ENCODE assay signal across 9 cellular contexts in the genomic region with DNA sequence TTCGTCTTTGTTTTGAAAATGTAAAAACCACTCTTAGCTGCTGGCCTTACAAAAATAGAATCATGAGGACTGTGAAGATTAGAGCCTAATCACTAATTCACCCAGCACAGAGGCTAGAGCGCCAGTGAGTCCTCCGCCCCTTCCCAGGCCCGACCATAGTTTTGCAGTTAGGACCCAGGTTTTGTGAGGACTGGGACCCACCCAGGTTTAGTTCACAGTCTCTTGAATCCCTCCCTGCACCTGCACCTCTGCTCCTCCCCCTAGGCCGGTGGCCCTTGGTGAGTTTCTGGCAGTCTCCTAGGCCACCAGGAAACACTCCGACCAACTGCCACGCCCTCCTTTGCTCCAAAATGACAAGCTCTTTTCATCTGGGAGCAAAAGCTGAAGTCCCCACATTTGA.
A peak's percentile ranks its signal among the peaks of the same experiment; 100 is the strongest.
DNase-seq lines count a peak whose midpoint lies in the region; TF ChIP-seq lines count a peak whose summit lies in the region.
"Had no signal": no experiment of that assay in that cellular context is flagged by ENCODE, and none has a peak within 500 bp of the region (broad histone marks: within the 10 kb centered on the region; RNA-seq: fewer than 3 reads in every experiment).

No MANE protein-coding gene starts in this region.

- H3K36me3 ChIP-seq in skeletal muscle tissue (ENCODE audit: control insufficient read depth in 3 of 3, insufficient read depth in 3 of 3, low read length in 3 of 3): peaks cover 0 to 4% (median 3%) of the 10 kb centered on the region in 3 donors
- H3K36me3 ChIP-seq: neutrophil had no signal

- no peak overlapping the region for H2BK5ac ChIP-seq in H9 (ENCODE audit: insufficient read length, low read length)

- peaks cover 14% of the 10 kb centered on the region for H3K23me2 ChIP-seq in H9 (ENCODE audit: insufficient read length, low read depth, low read length, poor library complexity, severe bottlenecking)

- H3T11ph ChIP-seq in H9 (ENCODE audit: low read length): no peak overlapping the region

- H2BK12ac ChIP-seq in H9 (ENCODE audit: insufficient read length, low read depth, low read length): no peak overlapping the region

- peak; percentile 17 for DNase-seq in activated CD4-positive, alpha-beta T cell treated with anti-CD3 and anti-CD28 coated beads for 48 hours
- DNase-seq in activated CD4-positive, alpha-beta T cell treated with anti-CD3 and anti-CD28 coated beads for 4 hours: no peak
- DNase-seq in H9: peak; percentile 51
- DNase-seq in NCI-H2171 treated with DMSO at 0.1 percent for 48 hours (lab: John Stamatoyannopoulos, UW): peak; percentile 56
- DNase-seq in astrocyte of the cerebellum (ENCODE audit: low read depth): no peak
- DNase-seq in 8988T: no peak

- WGBS in H9 (ENCODE audit: extremely low coverage, insufficient read length, low lambda C conversion rate): no CpG with 5 or more reads among the region's 7 CpGs

- in situ Hi-C loops in astrocyte of the cerebellum (cut with HindIII; ENCODE audit: low sequenced_read_pairs): no loop called here

- H3K9me3 ChIP-seq in H9 (ENCODE audit: control insufficient read depth, low read depth, low read length): no peaks in the 10 kb centered on the region
- H3K9me3 ChIP-seq in iPS-18c (ENCODE audit: control insufficient read depth, insufficient read depth, low read length): no peaks in the 10 kb centered on the region
- no peaks in the 10 kb centered on the region for H3K9me3 ChIP-seq in skeletal muscle tissue (ENCODE audit: control insufficient read depth in 3 of 3, low read length in 3 of 3)
- H3K9me3 ChIP-seq: neutrophil had no signal

- TF ChIP-seq CTCF in H9 (conservative IDR thresholded peaks at IDR 0.05): no peak
- TF ChIP-seq CTCF in astrocyte of the cerebellum (IDR thresholded peaks at IDR 0.05; ENCODE audit: low read depth, low read length, missing control alignments): no peak

- H4K8ac ChIP-seq in H9 (replicated peaks; ENCODE audit: insufficient read length, low read depth, low read length): no peak overlapping the region

- H3K27me3 ChIP-seq in H9 (ENCODE audit: insufficient read depth, low read length): no peaks in the 10 kb centered on the region
- H3K27me3 ChIP-seq in skeletal muscle tissue (ENCODE audit: control insufficient read depth in 3 of 3, insufficient read depth in 3 of 3, low read length in 3 of 3): no peaks in the 10 kb centered on the region

- no peak overlapping the region for H3K18ac ChIP-seq in H9 (ENCODE audit: insufficient read length, low read depth, low read length)

- H3K56ac ChIP-seq in H9 (ENCODE audit: insufficient read length, low read depth, low read length): no peak overlapping the region

- no peak overlapping the region for H3K14ac ChIP-seq in H9 (ENCODE audit: insufficient read depth, low read length)

- no peak overlapping the region for H3K9ac ChIP-seq in H9 (ENCODE audit: extremely low read depth, insufficient read length, low read length)
- H3K9ac ChIP-seq in skeletal muscle tissue (ENCODE audit: low read depth in 1 of 3, low read length in 3 of 3): peak overlapping the region; percentile 72 to 86 (median 83)

- peaks cover 12% of the 10 kb centered on the region for H3K27me3 Mint-ChIP-seq in H9 (ENCODE audit: low read depth)

- H2AK5ac ChIP-seq in H9 (ENCODE audit: insufficient read length, low read length): no peak overlapping the region

- no peaks in the 10 kb centered on the region for H3K36me3 Mint-ChIP-seq in H9 (ENCODE audit: insufficient read depth in 1 of 3, low read depth in 3 of 3)

- H3K4me3 Mint-ChIP-seq in H9: peak overlapping the region; percentile 86 to 87

- H3K4me1 Mint-ChIP-seq in H9: peaks cover 7 to 11% of the 10 kb centered on the region in 2 experiments

- no peak overlapping the region for H4K91ac ChIP-seq in H9 (ENCODE audit: insufficient read length, low read depth, low read length)

- no peak overlapping the region for H3K4ac ChIP-seq in H9 (ENCODE audit: low read depth, low read length)

- no peak overlapping the region for H2BK15ac ChIP-seq in H9 (ENCODE audit: low read depth, low read length)

- no peaks in the 10 kb centered on the region for H3K79me2 ChIP-seq in H9 (ENCODE audit: insufficient read depth, low read length)

- H4K5ac ChIP-seq in H9 (ENCODE audit: insufficient read length, low read depth, low read length): no peak overlapping the region

- no peak overlapping the region for H2BK120ac ChIP-seq in H9 (ENCODE audit: low read depth, low read length, poor library complexity, severe bottlenecking)

- no peak overlapping the region for H3K27ac Mint-ChIP-seq in H9

- H2AFZ ChIP-seq in H9 (ENCODE audit: low read length): peak overlapping the region; percentile 83

- H3K79me1 ChIP-seq in H9 (ENCODE audit: insufficient read depth, low read depth, low read length, poor library complexity, severe bottlenecking): no peaks in the 10 kb centered on the region

- H3K4me2 ChIP-seq in H9 (ENCODE audit: insufficient read depth, insufficient read length, low read length): peak overlapping the region; percentile 100

- no peaks in the 10 kb centered on the region for H4K20me1 ChIP-seq in H9 (ENCODE audit: control insufficient read depth, insufficient read depth, insufficient read length)

- no peak overlapping the region for H3K23ac ChIP-seq in H9 (ENCODE audit: insufficient read length, low read depth, low read length)

- H2BK20ac ChIP-seq in H9 (ENCODE audit: low read depth, low read length, poor library complexity, severe bottlenecking): no peak overlapping the region

- H3K27ac ChIP-seq in H9 (ENCODE audit: insufficient read length, low read depth, low read length): no peak overlapping the region
- H3K27ac ChIP-seq in skeletal muscle tissue (ENCODE audit: low read depth, low read length): no peak overlapping the region
- H3K27ac ChIP-seq: neutrophil had no signal

- H3K4me3 ChIP-seq in astrocyte of the cerebellum (ENCODE audit: low read depth, low read length) (peak overlapping the region; percentile 95), iPS-18c (ENCODE audit: insufficient read depth, low read depth, low read length) (peak overlapping the region; percentile 77; the same call in 1 of the 2 replicates), skeletal muscle tissue (ENCODE audit: low read length in 3 of 3) (peak overlapping the region; percentile 82 to 90 (median 86))

- H3K4me1 ChIP-seq in H9 (ENCODE audit: insufficient read depth, low read length) (no peaks in the 10 kb centered on the region), skeletal muscle tissue (ENCODE audit: control insufficient read depth in 3 of 3, insufficient read depth in 3 of 3, low read length in 3 of 3) (peaks cover 6 to 9% (median 9%) of the 10 kb centered on the region in 3 donors)

- no peaks in the 10 kb centered on the region; a peak in 1 of 5 replicates for H3K9me3 Mint-ChIP-seq in H9

Comparison
In these comparisons a context has a peak if more than half of its experiments do, and no peak if none do; other contexts are left out.
1. DNase-seq: peak in activated CD4-positive, alpha-beta T cell treated with anti-CD3 and anti-CD28 coated beads for 48 hours (single experiment), H9 (single experiment) and NCI-H2171 treated with DMSO at 0.1 percent for 48 hours (single experiment); none in activated CD4-positive, alpha-beta T cell treated with anti-CD3 and anti-CD28 coated beads for 4 hours (0 of 2), astrocyte of the cerebellum (single experiment) and 8988T (single experiment).
2. Peak in every context shown above with its lines, with median percentiles within 50 percentile points of each other: H3K4me3 ChIP-seq.